Comparison of ENCODE assay signal across 8 cellular contexts in the genomic region with DNA sequence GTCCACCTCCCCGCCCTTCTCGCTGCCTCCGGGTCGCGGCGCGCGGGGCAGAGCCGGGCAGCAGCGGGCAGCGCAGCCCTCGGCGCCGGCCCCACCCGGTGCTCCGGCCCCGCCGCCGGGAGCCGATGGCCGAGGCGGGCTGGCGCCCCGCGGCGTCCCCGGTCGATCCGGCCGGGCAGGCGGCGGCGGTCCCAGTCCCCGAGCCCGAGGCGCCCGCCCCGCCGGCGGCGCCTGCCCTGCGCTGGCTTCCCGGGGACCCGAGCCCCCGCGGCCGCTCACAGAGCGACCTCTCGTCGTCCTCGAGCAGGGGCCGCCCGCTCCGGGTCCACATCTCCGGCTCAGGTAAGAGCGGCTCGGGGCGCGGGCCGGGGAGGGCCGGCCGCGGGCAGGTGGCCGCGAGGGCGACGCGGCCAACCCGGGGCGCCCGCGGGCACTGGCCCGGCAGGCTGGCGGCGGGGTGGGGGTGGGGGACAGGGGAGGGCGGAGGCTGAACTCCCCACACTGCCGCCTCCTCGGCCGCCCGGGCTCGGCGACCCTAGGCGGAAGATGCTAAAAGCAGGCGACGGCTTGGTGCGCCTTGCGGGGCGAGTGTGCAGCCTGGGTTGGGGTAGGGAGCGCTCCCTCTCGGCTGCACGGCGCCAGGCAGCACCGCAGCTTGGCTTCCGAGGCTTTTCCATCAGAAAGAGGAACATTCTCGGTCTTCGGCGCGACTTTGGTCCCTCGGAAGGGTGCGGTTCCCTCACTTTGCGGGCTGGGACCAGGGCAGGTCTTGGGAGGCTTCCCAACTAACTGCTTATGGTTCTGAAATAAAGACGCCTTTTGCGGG. TPM values are rescaled to one million over a fixed set of nuclear protein-coding genes. Genes with fewer than 3 reads are reported as not detected.
DNase-seq lines count a peak whose midpoint lies in the region; ATAC-seq and TF ChIP-seq lines count a peak whose summit lies in the region.

No MANE protein-coding gene starts in this region.

- peak overlapping the region; percentile 76 for H3K4me3 Mint-ChIP-seq in activated naive CD4-positive, alpha-beta T cell treated with anti-CD3 and anti-CD28 coated beads for 36 hours

- peak; percentile 81 for DNase-seq in CD1c-positive myeloid dendritic cell (ENCODE audit: extremely low spot score)
- DNase-seq in SJSA1 (ENCODE audit: low read depth in 1 of 2, low spot score in 2 of 2) = peak; percentile 45 to 60
- peak; percentile 71 for DNase-seq in activated naive CD4-positive, alpha-beta T cell treated with anti-CD3 and anti-CD28 coated beads for 36 hours
- DNase-seq in globus pallidus (ENCODE audit: low spot score) = peak; percentile 20
- peak in 30 of 56 donors; percentile 6 to 57 (median 21) for DNase-seq in nucleus accumbens (lab: John Stamatoyannopoulos, UW)
- DNase-seq in upper lobe of right lung = peak; percentile 86

- peak overlapping the region; percentile 15 for H3K27ac Mint-ChIP-seq in activated naive CD4-positive, alpha-beta T cell treated with anti-CD3 and anti-CD28 coated beads for 36 hours

- no peaks in the 10 kb centered on the region for H3K9me3 Mint-ChIP-seq in activated naive CD4-positive, alpha-beta T cell treated with anti-CD3 and anti-CD28 coated beads for 36 hours

- H3K4me3 ChIP-seq in SJSA1 = peak overlapping the region; percentile 52
- H3K4me3 ChIP-seq in upper lobe of right lung = peak overlapping the region; percentile 65

- H3K27me3 ChIP-seq in SJSA1 (replicated peaks) (0 out of 2 replicates have a peak, but pooled peaks cover 4% of the 10 kb centered on the region), upper lobe of right lung (no peaks in the 10 kb centered on the region)

- H3K9me3 ChIP-seq in SJSA1 (replicated peaks) (no peaks in the 10 kb centered on the region), upper lobe of right lung (no peaks in the 10 kb centered on the region)

- no peaks in the 10 kb centered on the region for H3K36me3 Mint-ChIP-seq in activated naive CD4-positive, alpha-beta T cell treated with anti-CD3 and anti-CD28 coated beads for 36 hours (ENCODE audit: low read depth)

- no peaks in the 10 kb centered on the region for H3K27me3 Mint-ChIP-seq in activated naive CD4-positive, alpha-beta T cell treated with anti-CD3 and anti-CD28 coated beads for 36 hours (ENCODE audit: low read depth)

- peak; percentile 57 for TF ChIP-seq CTCF in upper lobe of right lung (IDR thresholded peaks at IDR 0.05)

- H3K36me3 ChIP-seq in SJSA1 (no peaks in the 10 kb centered on the region), upper lobe of right lung (no peaks in the 10 kb centered on the region)

- CTCF ChIA-PET in activated naive CD4-positive, alpha-beta T cell treated with anti-CD3 and anti-CD28 coated beads for 36 hours (lab: Charles Lee) = interaction anchor here (0.7 to 1.9 kb wide), 3 partner anchors 24 to 672 kb away, joined by 4 to 12 read pairs (median 6); no protein-coding TSS in a partner anchor

- H3K27ac ChIP-seq in SJSA1 (no peak overlapping the region), upper lobe of right lung (peak overlapping the region; percentile 49)

- peaks cover 35% of the 10 kb centered on the region for H3K4me1 Mint-ChIP-seq in activated naive CD4-positive, alpha-beta T cell treated with anti-CD3 and anti-CD28 coated beads for 36 hours (ENCODE audit: low read depth)

- intact Hi-C loops in activated naive CD4-positive, alpha-beta T cell treated with anti-CD3 and anti-CD28 coated beads for 36 hours (cut with micrococcal nuclease) = loop anchor here (1.0 to 5.0 kb wide), 5 partner anchors 9 to 615 kb away; a partner anchor contains a TSS
- intact Hi-C loops in upper lobe of right lung (cut with DNase I) = no loop called here

- ATAC-seq in GM19463 (IDR thresholded peaks at IDR 0.05; ENCODE audit: unreplicated experiment) = peak; percentile 57
- peak; percentile 43 for ATAC-seq in HG03565 (IDR thresholded peaks at IDR 0.05; ENCODE audit: unreplicated experiment)
- ATAC-seq in upper lobe of right lung = peak; percentile 88

- H3K4me1 ChIP-seq in SJSA1 (replicated peaks) (peaks cover 16% of the 10 kb centered on the region), upper lobe of right lung (peaks cover 6% of the 10 kb centered on the region)

RNA-seq across cellular contexts. Expression of a gene that starts 25.6 kb away (rescaled TPM):
- 39.2 and 52.5 TPM in 2 replicates for total RNA-seq in SJSA1 (2014; rRNA removed; shearing (Covaris generic))
- total RNA-seq in activated naive CD4-positive, alpha-beta T cell treated with anti-CD3 and anti-CD28 coated beads for 36 hours = 1 to 10 TPM; 7.7 to 8.2 TPM
- total RNA-seq in upper lobe of right lung = 50.6 TPM

Comparison
In these comparisons a context has a peak if more than half of its experiments do, and no peak if none do; other contexts are left out.
1. DNase-seq: peak in every context shown above with its lines; median percentile 86 in upper lobe of right lung; 81 in CD1c-positive myeloid dendritic cell; 71 in activated naive CD4-positive, alpha-beta T cell treated with anti-CD3 and anti-CD28 coated beads for 36 hours; 52 in SJSA1; 21 in nucleus accumbens; 20 in globus pallidus.